In genomic region chr1:30255111-30255510, GRCh38 we compare ENCODE assay signal across 29 cellular contexts.
"Had no signal": no experiment of that assay in that cellular context is flagged by ENCODE, and none has a peak within 500 bp of the region (broad histone marks: within the 10 kb centered on the region; RNA-seq: fewer than 3 reads in every experiment).

No MANE protein-coding gene starts in this region.

- H3K27me3 ChIP-seq: colonic mucosa had no signal

- H3K9me3 Mint-ChIP-seq: dendritic cell treated with granulocyte-macrophage colony-stimulating factor and Interleukin-4, amounts not matched to agents 40 ng/mL and 50 ng/mL, for 4 days; effector memory CD8-positive, alpha-beta T cell; endodermal cell had no signal

- FAIRE-seq: colon, endometrium, endothelial cell of umbilical vein, frontal cortex had no signal

- ATAC-seq: effector memory CD8-positive, alpha-beta T cell; esophagus mucosa; foreskin keratinocyte; gastrocnemius medialis; gastroesophageal sphincter; heart left ventricle; heart right ventricle had no signal

- H3K4me1 ChIP-seq: colonic mucosa, esophagus muscularis mucosa, esophagus squamous epithelium, foreskin keratinocyte, gastrocnemius medialis, gastroesophageal sphincter, heart left ventricle, heart right ventricle had no signal

- DNase-seq: colonic mucosa; cortex of kidney; dermis blood vessel endothelial cell; dorsolateral prefrontal cortex; effector CD4-positive, alpha-beta T cell; effector CD8-positive, alpha-beta T cell; effector memory CD4-positive, alpha-beta T cell; effector memory CD8-positive, alpha-beta T cell; erythroblast; esophagus squamous epithelium; foreskin fibroblast; foreskin keratinocyte; foreskin melanocyte; gastrocnemius medialis; glutamatergic neuron; head of caudate nucleus; heart left ventricle; heart right ventricle had no signal

- H3K36me3 ChIP-seq: colonic mucosa, esophagus muscularis mucosa, esophagus squamous epithelium, gastrocnemius medialis, gastroesophageal sphincter, heart left ventricle, heart right ventricle had no signal

- H3K4me3 Mint-ChIP-seq: dendritic cell treated with granulocyte-macrophage colony-stimulating factor and Interleukin-4, amounts not matched to agents 40 ng/mL and 50 ng/mL, for 4 days; effector memory CD8-positive, alpha-beta T cell; endodermal cell had no signal

- H3K27ac Mint-ChIP-seq: dendritic cell treated with granulocyte-macrophage colony-stimulating factor and Interleukin-4, amounts not matched to agents 40 ng/mL and 50 ng/mL, for 4 days; effector memory CD8-positive, alpha-beta T cell; endodermal cell had no signal

- H3K9me3 ChIP-seq: colonic mucosa, esophagus muscularis mucosa, esophagus squamous epithelium, gastrocnemius medialis, gastroesophageal sphincter, heart left ventricle, heart right ventricle had no signal

- H3K4me3 ChIP-seq: colonic mucosa, coronary artery, dorsolateral prefrontal cortex, esophagus muscularis mucosa, esophagus squamous epithelium, gastrocnemius medialis, gastroesophageal sphincter, heart left ventricle, heart right ventricle had no signal

- H3K27ac ChIP-seq: colonic mucosa, coronary artery, dorsolateral prefrontal cortex, epithelial cell of prostate, esophagus muscularis mucosa, esophagus squamous epithelium, foreskin keratinocyte, gastrocnemius medialis, gastroesophageal sphincter, heart left ventricle, heart right ventricle had no signal
